27 cellular contexts compared by ENCODE assay signal in the genomic region with DNA sequence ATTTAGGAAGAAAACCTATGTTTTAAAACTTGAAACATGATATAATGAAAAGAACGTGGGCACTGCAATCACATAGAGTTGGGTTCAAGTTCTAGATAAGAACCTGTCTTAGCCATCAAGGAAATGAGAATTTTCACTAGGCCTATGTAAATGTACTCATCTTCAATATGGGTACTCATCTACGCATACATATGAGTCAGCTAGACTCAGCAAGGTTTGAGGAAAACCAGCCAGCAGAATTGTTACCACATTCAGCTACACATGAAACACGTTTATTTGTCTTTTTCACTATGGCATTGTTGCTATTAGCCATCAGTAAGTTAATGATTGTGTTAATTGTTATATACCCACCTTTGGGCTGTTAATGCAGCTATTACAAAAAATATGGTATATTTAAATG.
"Had no signal": no experiment of that assay in that cellular context is flagged by ENCODE, and none has a peak within 500 bp of the region (broad histone marks: within the 10 kb centered on the region; RNA-seq: fewer than 3 reads in every experiment).

No MANE protein-coding gene starts in this region.

- H3K36me3 ChIP-seq: gastroesophageal sphincter, heart left ventricle, left lung, ovary, sigmoid colon, stomach, thyroid gland, vagina had no signal

- FAIRE-seq: colon, islet of Langerhans had no signal

- H3K27ac Mint-ChIP-seq: endodermal cell; naive thymus-derived CD8-positive, alpha-beta T cell; nephron progenitor cell; stimulated activated effector memory CD8-positive, alpha-beta T cell treated with anti-CD3 and anti-CD28 coated beads, Interleukin-12 subunit alpha, Interleukin-12 subunit beta, amount 100 ng/mL, for 72 hours had no signal

- DNase-seq: dorsolateral prefrontal cortex; effector CD8-positive, alpha-beta T cell; endodermal cell; foreskin keratinocyte; heart left ventricle; hippocampal formation; left cardiac atrium; left lung; naive thymus-derived CD8-positive, alpha-beta T cell; nephron progenitor cell; nucleus accumbens; ovary; posterior cingulate gyrus; psoas muscle; right cardiac atrium; sigmoid colon; stimulated activated CD4-positive, alpha-beta T cell treated with anti-CD3 and anti-CD28 coated beads, Interleukin-2, amount 100 ng/mL, for 24 hours; stimulated activated CD4-positive, alpha-beta T cell treated with anti-CD3 and anti-CD28 coated beads, Interleukin-4, amount 100 ng/mL, for 24 hours; stimulated activated naive CD4-positive, alpha-beta T cell treated with Interleukin-2 at 50 U/mL for 16 hours; stomach; thyroid gland; trophoblast cell had no signal

- H3K27me3 ChIP-seq: dorsolateral prefrontal cortex, foreskin keratinocyte, gastroesophageal sphincter, heart left ventricle, left lung, ovary, sigmoid colon, stomach, thyroid gland, vagina had no signal

- H3K4me3 ChIP-seq: dorsolateral prefrontal cortex, gastroesophageal sphincter, heart left ventricle, left lung, ovary, psoas muscle, sigmoid colon, stomach, thyroid gland, vagina had no signal

- H3K9me3 ChIP-seq: gastroesophageal sphincter, heart left ventricle, left lung, ovary, psoas muscle, sigmoid colon, stomach, thyroid gland, vagina had no signal

- H3K4me1 Mint-ChIP-seq: naive thymus-derived CD8-positive, alpha-beta T cell; stimulated activated effector memory CD8-positive, alpha-beta T cell treated with anti-CD3 and anti-CD28 coated beads, Interleukin-12 subunit alpha, Interleukin-12 subunit beta, amount 100 ng/mL, for 72 hours had no signal

- H3K4me1 ChIP-seq: gastroesophageal sphincter, heart left ventricle, left lung, psoas muscle, sigmoid colon, stomach, thyroid gland had no signal

- H3K9me3 Mint-ChIP-seq: endodermal cell; naive thymus-derived CD8-positive, alpha-beta T cell; nephron progenitor cell; stimulated activated effector memory CD8-positive, alpha-beta T cell treated with anti-CD3 and anti-CD28 coated beads, Interleukin-12 subunit alpha, Interleukin-12 subunit beta, amount 100 ng/mL, for 72 hours had no signal

- ATAC-seq: foreskin keratinocyte; gastroesophageal sphincter; heart left ventricle; left cardiac atrium; left lung; naive thymus-derived CD8-positive, alpha-beta T cell; psoas muscle; right cardiac atrium; stimulated activated effector memory CD8-positive, alpha-beta T cell treated with anti-CD3 and anti-CD28 coated beads, Interleukin-12 subunit alpha, Interleukin-12 subunit beta, amount 100 ng/mL, for 72 hours had no signal

- H3K36me3 Mint-ChIP-seq: naive thymus-derived CD8-positive, alpha-beta T cell; stimulated activated effector memory CD8-positive, alpha-beta T cell treated with anti-CD3 and anti-CD28 coated beads, Interleukin-12 subunit alpha, Interleukin-12 subunit beta, amount 100 ng/mL, for 72 hours had no signal

- H3K4me3 Mint-ChIP-seq: endodermal cell; naive thymus-derived CD8-positive, alpha-beta T cell; nephron progenitor cell; stimulated activated effector memory CD8-positive, alpha-beta T cell treated with anti-CD3 and anti-CD28 coated beads, Interleukin-12 subunit alpha, Interleukin-12 subunit beta, amount 100 ng/mL, for 72 hours had no signal

- H3K27ac ChIP-seq: dorsolateral prefrontal cortex, foreskin keratinocyte, gastroesophageal sphincter, heart left ventricle, left lung, ovary, psoas muscle, sigmoid colon, stomach, thyroid gland, vagina had no signal
